ENCODE assay signal across 27 cellular contexts in genomic region chr3:186068243-186068552, GRCh38. TPM values are rescaled to one million over a fixed set of nuclear protein-coding genes. Genes with fewer than 3 reads are reported as not detected.
"Had no signal": no experiment of that assay in that cellular context is flagged by ENCODE, and none has a peak within 500 bp of the region (broad histone marks: within the 10 kb centered on the region; RNA-seq: fewer than 3 reads in every experiment).

No MANE protein-coding gene starts in this region.

- H3K4me3 Mint-ChIP-seq: neural progenitor cell had no signal

- H2AFZ ChIP-seq: neural progenitor cell, parathyroid adenoma had no signal

- H3K27me3 ChIP-seq: esophagus muscularis mucosa, foreskin keratinocyte, heart right ventricle, neural progenitor cell, sigmoid colon, suprapubic skin, tibial artery, upper lobe of right lung had no signal

- H3K36me3 ChIP-seq: neural progenitor cell, WERI-Rb-1 had no signal

- ATAC-seq: foreskin keratinocyte; heart right ventricle; psoas muscle; stimulated activated effector memory CD8-positive, alpha-beta T cell treated with anti-CD3 and anti-CD28 coated beads, Interleukin-12 subunit alpha, Interleukin-12 subunit beta, amount 100 ng/mL, for 72 hours; upper lobe of right lung had no signal

- H3K9me3 ChIP-seq: esophagus muscularis mucosa, heart right ventricle, psoas muscle, sigmoid colon, suprapubic skin, tibial artery, upper lobe of right lung had no signal

- H3K27ac ChIP-seq: esophagus muscularis mucosa, foreskin keratinocyte, heart right ventricle, neural progenitor cell, psoas muscle, sigmoid colon, suprapubic skin, tibial artery, upper lobe of right lung, WERI-Rb-1 had no signal

- H3K36me3 Mint-ChIP-seq: stimulated activated effector memory CD8-positive, alpha-beta T cell treated with anti-CD3 and anti-CD28 coated beads, Interleukin-12 subunit alpha, Interleukin-12 subunit beta, amount 100 ng/mL, for 72 hours had no signal

- H3K4me3 ChIP-seq: esophagus muscularis mucosa, heart right ventricle, neural progenitor cell, psoas muscle, sigmoid colon, suprapubic skin, tibial artery, upper lobe of right lung had no signal

- H3K9me3 Mint-ChIP-seq: activated T-helper 1 cell treated with anti-CD3 and anti-CD28 coated beads, Interleukin-12 subunit alpha, Interleukin-12 subunit beta, Interleukin-2, Interleukin-4 antibody, amounts not matched to agents 30 ng/mL and 10 ng/mL and 1 ng/mL, durations not matched to agents 14 hours and 24 hours and 36 hours; central memory CD8-positive, alpha-beta T cell; neural progenitor cell; stimulated activated effector memory CD8-positive, alpha-beta T cell treated with anti-CD3 and anti-CD28 coated beads, Interleukin-12 subunit alpha, Interleukin-12 subunit beta, amount 100 ng/mL, for 72 hours had no signal

- H3K79me2 ChIP-seq: parathyroid adenoma had no signal

- DNase-seq: activated CD4-positive, alpha-beta T cell treated with anti-CD3 and anti-CD28 coated beads, Interleukin-2, amount 50 U/mL, for 4 hours; activated gamma-delta T cell; activated naive CD4-positive, alpha-beta T cell treated with anti-CD3 and anti-CD28 coated beads, Interleukin-2, amount 50 U/mL, for 16 hours; activated T-cell treated with anti-CD3 and anti-CD28 coated beads for 4 hours; anterior cingulate cortex; dermis blood vessel endothelial cell; effector CD4-positive, alpha-beta T cell; foreskin keratinocyte; heart right ventricle; midbrain; occipital lobe; psoas muscle; sigmoid colon; small intestine; stimulated activated CD4-positive, alpha-beta T cell treated with anti-CD3 and anti-CD28 coated beads, Interleukin-4, amount 100 ng/mL, for 24 hours; T-helper 9 cell; tibial artery; upper lobe of right lung; WERI-Rb-1 had no signal

- H3K9ac ChIP-seq: neural progenitor cell, parathyroid adenoma had no signal

- H3K4me1 ChIP-seq: esophagus muscularis mucosa, foreskin keratinocyte, neural progenitor cell, psoas muscle, sigmoid colon, suprapubic skin, tibial artery, upper lobe of right lung had no signal

- H3K27ac Mint-ChIP-seq: activated T-helper 1 cell treated with anti-CD3 and anti-CD28 coated beads, Interleukin-12 subunit alpha, Interleukin-12 subunit beta, Interleukin-2, Interleukin-4 antibody, amounts not matched to agents 30 ng/mL and 10 ng/mL and 1 ng/mL, durations not matched to agents 14 hours and 24 hours and 36 hours; neural progenitor cell; stimulated activated effector memory CD8-positive, alpha-beta T cell treated with anti-CD3 and anti-CD28 coated beads, Interleukin-12 subunit alpha, Interleukin-12 subunit beta, amount 100 ng/mL, for 72 hours had no signal

- H3K4me2 ChIP-seq: neural progenitor cell had no signal

RNA-seq across cellular contexts. Expression of gene ETV5, which starts 40.7 kb away (rescaled TPM):
- polyA plus RNA-seq: naive thymus-derived CD4-positive, alpha-beta T cell had no signal
